Comparison of ENCODE assay signal across 11 cellular contexts in genomic region chr9:69376651-69377050, GRCh38. TPM values are rescaled to one million over a fixed set of nuclear protein-coding genes. Genes with fewer than 3 reads are reported as not detected.
DNase-seq lines count a peak whose midpoint lies in the region; ATAC-seq and TF ChIP-seq lines count a peak whose summit lies in the region.
"Had no signal": no experiment of that assay in that cellular context is flagged by ENCODE, and none has a peak within 500 bp of the region (broad histone marks: within the 10 kb centered on the region; RNA-seq: fewer than 3 reads in every experiment).

No MANE protein-coding gene starts in this region.

- H3K79me2 ChIP-seq in HCT116 (ENCODE audit: insufficient read depth, low read length) = no peaks in the 10 kb centered on the region

- H3K27me3 ChIP-seq in HCT116 (ENCODE audit: insufficient read depth, low read length) = peaks cover 1% of the 10 kb centered on the region; the same call in 1 of the 2 replicates
- H3K27me3 ChIP-seq in spleen (replicated peaks in 1 of 7) = no peaks in the 10 kb centered on the region

- intact Hi-C loops in HCT116 (cut with micrococcal nuclease) (no loop called here), spleen (cut with DNase I; ENCODE audit: low total_unique reads) (no loop called here)

- no peaks in the 10 kb centered on the region for H4K20me1 ChIP-seq in HCT116 (ENCODE audit: insufficient read depth)

- DNase-seq in HCT116 (ENCODE audit: low read depth, low spot score) = no peak
- DNase-seq in astrocyte of the spinal cord (ENCODE audit: low read depth, low spot score) = peak; percentile 88
- DNase-seq in hepatic stellate cell (ENCODE audit: low spot score) = peak; percentile 59
- peak; percentile 23 for DNase-seq in smooth muscle cell of the brain vasculature (ENCODE audit: low read depth, low spot score)
- no peak for DNase-seq in COR-L47 (lab: John Stamatoyannopoulos, UW)
- DNase-seq in spleen = no peak
- DNase-seq: activated B cell treated with CpG ODN at 0.5 μM for 24 hours; NCI-H526 treated with DMSO at 0.1 percent for 48 hours; stimulated activated CD4-positive, alpha-beta T cell treated with anti-CD3 and anti-CD28 coated beads, Interleukin-12 subunit alpha, Interleukin-12 subunit beta, amount 100 ng/mL, for 4 hours had no signal

- H3K27ac ChIP-seq in HCT116 (ENCODE audit: low read depth, low read length) = no peak overlapping the region
- H3K27ac ChIP-seq in spleen = no peak overlapping the region

- no peak for TF ChIP-seq CTCF in HCT116 (IDR thresholded peaks at IDR 0.05 in 2 of 3, conservative IDR thresholded peaks at IDR 0.05 in 1 of 3; ENCODE audit: borderline replicate concordance in 1 of 3, insufficient read depth in 1 of 3, low read depth in 2 of 3, low read length in 2 of 3)
- TF ChIP-seq CTCF in astrocyte of the spinal cord (IDR thresholded peaks at IDR 0.05; ENCODE audit: low read depth, low read length) = no peak
- no peak for TF ChIP-seq CTCF in spleen (IDR thresholded peaks at IDR 0.05 in 8 of 11, conservative IDR thresholded peaks at IDR 0.05 in 3 of 11)

- H3K4me1 ChIP-seq in HCT116 (ENCODE audit: control insufficient read depth in 1 of 2, insufficient read depth in 2 of 2, low read length in 2 of 2) = peaks cover 6 to 14% of the 10 kb centered on the region in 2 experiments; a peak in 2 of 4 replicates
- H3K4me1 ChIP-seq in spleen = no peaks in the 10 kb centered on the region

- ATAC-seq in HCT116 = peak; percentile 27
- ATAC-seq in HG03442 (IDR thresholded peaks at IDR 0.05; ENCODE audit: unreplicated experiment) = no peak
- no peak for ATAC-seq in GM19035 (IDR thresholded peaks at IDR 0.05; ENCODE audit: unreplicated experiment)

- BruUV-seq in HCT116 (replicated peaks; lab: Mats Ljungman, UMichigan) = no TSS peak

- POLR2A ChIA-PET in HCT116 (lab: Charles Lee) = no interaction called here

- in situ Hi-C loops in astrocyte of the spinal cord (cut with HindIII; ENCODE audit: low sequenced_read_pairs) = no loop called here

- no peak overlapping the region for H3K9ac ChIP-seq in HCT116 (ENCODE audit: low read length)

- no peaks in the 10 kb centered on the region for H3K9me2 ChIP-seq in HCT116 (ENCODE audit: insufficient read depth)

- H3K4me2 ChIP-seq in HCT116 (ENCODE audit: low read length) = no peak overlapping the region

- RAD21 ChIA-PET in HCT116 (lab: Charles Lee; ENCODE audit: low non-redundant PET in 1 of 2, low total read pairs in 2 of 2, uncharacterized antibody in 2 of 2, unreplicated experiment in 2 of 2) = no interaction called here

- H3K9me3 ChIP-seq in HCT116 (ENCODE audit: control insufficient read depth in 1 of 2, insufficient read depth in 1 of 2, low read depth in 1 of 2, low read length in 2 of 2) (no peaks in the 10 kb centered on the region), spleen (no peaks in the 10 kb centered on the region)

- CTCF ChIA-PET in HCT116 (lab: Charles Lee) = no interaction called here

- TF ChIP-seq POLR2A in HCT116 (IDR thresholded peaks at IDR 0.05; ENCODE audit: borderline replicate concordance, extremely low read depth, insufficient read depth, insufficient read length) = no peak
- no peak for TF ChIP-seq POLR2A in spleen (IDR thresholded peaks at IDR 0.05)

- 68 to 95% (median 74%) methylated on average over 3 of the region's 3 CpGs for WGBS in spleen, 5 donors

- no peaks in the 10 kb centered on the region for H3K36me3 ChIP-seq in HCT116 (ENCODE audit: control insufficient read depth in 1 of 2, insufficient read depth in 2 of 2, low read length in 2 of 2)
- no peaks in the 10 kb centered on the region for H3K36me3 ChIP-seq in spleen

- no peak for TF ChIP-seq RAD21 in HCT116 (IDR thresholded peaks at IDR 0.05; ENCODE audit: low read depth)

- H2AFZ ChIP-seq in HCT116 (ENCODE audit: low read depth, low read length, poor library complexity, severe bottlenecking) = no peak overlapping the region

- H3K4me3 ChIP-seq in HCT116 (replicated peaks in 1 of 2; ENCODE audit: low read depth in 1 of 2, low read length in 2 of 2) (no peak overlapping the region), astrocyte of the spinal cord (ENCODE audit: low read depth, low read length) (no peak overlapping the region), spleen (no peak overlapping the region)

TF ChIP-seq in HCT116, 20 proteins besides CTCF, POLR2A, EP300 and RAD21:
- TF ChIP-seq POLR2AphosphoS5 (IDR thresholded peaks at IDR 0.05; ENCODE audit: low read depth, low read length) (no peak), YY1 (IDR thresholded peaks at IDR 0.05; ENCODE audit: extremely low read depth, insufficient replicate concordance, low read depth, low read length) (no peak), ATF3 (IDR thresholded peaks at IDR 0.05) (no peak), TCF7L2 (IDR thresholded peaks at IDR 0.05; ENCODE audit: borderline replicate concordance, extremely low read depth, insufficient read depth, insufficient read length) (no peak), ZBTB33 (IDR thresholded peaks at IDR 0.05; ENCODE audit: extremely low read depth, insufficient replicate concordance, low read length) (no peak)

RNA-seq across cellular contexts. Expression of gene ENTREP1, which starts 51.6 kb away (rescaled TPM):
- total RNA-seq in HCT116 (2021; ENCODE audit: unreplicated experiment) (1.1 TPM), spleen (1 to 10 TPM in 5 of 7 donors, under 1 TPM in 2; 0.74 to 2.6 (median 1.6) TPM)
- 1.2 and 1.3 TPM in 2 replicates for polyA plus RNA-seq in HCT116 (2012)
- 1 to 10 TPM in 1 of 3 donors, under 1 TPM in 2; 0.61 to 1.2 (median 0.99) TPM for polyA plus RNA-seq in spleen
- total RNA-seq: activated B cell treated with CpG ODN at 0.5 μM for 24 hours had no signal

Comparison
In these comparisons a context has a peak if more than half of its experiments do, and no peak if none do; other contexts are left out.
1. DNase-seq: peak in astrocyte of the spinal cord (single experiment), hepatic stellate cell (single experiment) and smooth muscle cell of the brain vasculature (single experiment); none in HCT116 (single experiment), COR-L47 (single experiment) and spleen (single experiment).